Comparison of ENCODE assay signal across 16 cellular contexts in genomic region chr4:108031427-108032083, GRCh38. TPM values are rescaled to one million over a fixed set of nuclear protein-coding genes. Genes with fewer than 3 reads are reported as not detected.
DNase-seq lines count a peak whose midpoint lies in the region; ATAC-seq and TF ChIP-seq lines count a peak whose summit lies in the region.
"Had no signal": no experiment of that assay in that cellular context is flagged by ENCODE, and none has a peak within 500 bp of the region (broad histone marks: within the 10 kb centered on the region; RNA-seq: fewer than 3 reads in every experiment).

No MANE protein-coding gene starts in this region.

- no peaks in the 10 kb centered on the region for H3K9me2 ChIP-seq in OCI-LY1 (ENCODE audit: low read depth, low read length)

- H2AFZ ChIP-seq in OCI-LY1 (ENCODE audit: low read length): no peak overlapping the region

- H3K4me3 ChIP-seq in OCI-LY1 (ENCODE audit: low read depth, low read length, poor library complexity, severe bottlenecking) (no peak overlapping the region), gastroesophageal sphincter (no peak overlapping the region)
- H3K4me3 ChIP-seq: pancreas, spleen had no signal

- H3K36me3 ChIP-seq in OCI-LY1 (ENCODE audit: insufficient read depth, low read length): peaks cover 62% of the 10 kb centered on the region
- peaks cover 0 to 97% of the 10 kb centered on the region in 2 donors for H3K36me3 ChIP-seq in gastroesophageal sphincter

- no peaks in the 10 kb centered on the region for H3K27me3 ChIP-seq in CD4-positive, alpha-beta T cell (ENCODE audit: control insufficient read depth, insufficient read depth, low read length)
- H3K27me3 ChIP-seq in OCI-LY1 (ENCODE audit: insufficient read depth, low read length): no peaks in the 10 kb centered on the region
- no peaks in the 10 kb centered on the region for H3K27me3 ChIP-seq in gastroesophageal sphincter
- H3K27me3 ChIP-seq: pancreas, spleen had no signal

- CTCF ChIA-PET in CD4-positive, alpha-beta T cell (lab: Charles Lee): interaction anchor here (0.8 to 3.8 kb wide), 13 partner anchors 12 to 540 kb away, joined by 3 to 44 read pairs (median 6); no protein-coding TSS in a partner anchor
- CTCF ChIA-PET in activated naive CD4-positive, alpha-beta T cell treated with anti-CD3 and anti-CD28 coated beads for 36 hours (lab: Charles Lee): interaction anchor here (0.5 to 5.2 kb wide), 27 partner anchors 12 to 566 kb away, joined by 3 to 56 read pairs (median 6); no protein-coding TSS in a partner anchor

- no peaks in the 10 kb centered on the region for H4K20me1 ChIP-seq in OCI-LY1 (ENCODE audit: insufficient read depth, low read length)

- peaks cover 4% of the 10 kb centered on the region; the same call in 1 of the 2 replicates for H3F3A ChIP-seq in OCI-LY1 (ENCODE audit: insufficient read depth, low read length)

- no peaks in the 10 kb centered on the region for H3K9me3 ChIP-seq in CD4-positive, alpha-beta T cell (ENCODE audit: control insufficient read depth, low read length)
- no peaks in the 10 kb centered on the region for H3K9me3 ChIP-seq in OCI-LY1 (ENCODE audit: low read length)
- no peaks in the 10 kb centered on the region for H3K9me3 ChIP-seq in gastroesophageal sphincter
- H3K9me3 ChIP-seq: pancreas, spleen had no signal

- peaks cover 78% of the 10 kb centered on the region for H3K4me1 Mint-ChIP-seq in CD4-positive, alpha-beta T cell (ENCODE audit: low read depth)
- peaks cover 82% of the 10 kb centered on the region for H3K4me1 Mint-ChIP-seq in activated naive CD4-positive, alpha-beta T cell treated with anti-CD3 and anti-CD28 coated beads for 36 hours (ENCODE audit: low read depth)
- H3K4me1 Mint-ChIP-seq in progenitor cell of endocrine pancreas (ENCODE audit: low read depth): no peaks in the 10 kb centered on the region

- no peak for DNase-seq in CD4-positive, alpha-beta T cell
- peak; percentile 85 for DNase-seq in activated naive CD4-positive, alpha-beta T cell treated with anti-CD3 and anti-CD28 coated beads for 36 hours
- no peak for DNase-seq in progenitor cell of endocrine pancreas (ENCODE audit: low spot score, unreplicated experiment)
- DNase-seq in COLO668 (lab: John Stamatoyannopoulos, UW; ENCODE audit: unreplicated experiment): no peak
- no peak for DNase-seq in NAMALWA (ENCODE audit: low spot score)
- no peak for DNase-seq in NCI-H1048 (lab: John Stamatoyannopoulos, UW)
- DNase-seq: DMS53; erythroblast; NCI-H1694 treated with DMSO at 0.1 percent for 48 hours; NCI-H69; pancreas; spleen; stimulated activated naive B cell treated with anti-CD40 and anti-IgM and Interleukin-4, amounts not matched to agents 10 μg/mL and 1 μg/mL and 100 μg/mL, for 72 hours had no signal

- POLR2A ChIA-PET in CD4-positive, alpha-beta T cell (lab: Charles Lee): interaction anchor here (1.1 to 3.4 kb wide), 14 partner anchors 15 to 540 kb away, joined by 3 to 21 read pairs (median 9); no protein-coding TSS in a partner anchor

- WGBS in gastroesophageal sphincter (ENCODE audit: low coverage in 1 of 2), 2 donors: 97 to 100% methylated on average over 3 to 4 of the region's 4 CpGs

- TF ChIP-seq POLR2A in gastroesophageal sphincter (IDR thresholded peaks at IDR 0.05): no peak

- no peaks in the 10 kb centered on the region for H3K79me2 ChIP-seq in OCI-LY1 (ENCODE audit: insufficient read depth, low read length)

- no peak for ATAC-seq in CD4-positive, alpha-beta T cell (ENCODE audit: poor library complexity)
- no peak for ATAC-seq in gastroesophageal sphincter
- ATAC-seq: pancreas; stimulated activated naive B cell treated with anti-CD40 and anti-IgM and Interleukin-4, amounts not matched to agents 10 μg/mL and 1 μg/mL and 100 μg/mL, for 72 hours had no signal

- peak overlapping the region; percentile 81 for H3K27ac Mint-ChIP-seq in CD4-positive, alpha-beta T cell
- peak overlapping the region; percentile 97 for H3K27ac Mint-ChIP-seq in activated naive CD4-positive, alpha-beta T cell treated with anti-CD3 and anti-CD28 coated beads for 36 hours
- peak overlapping the region; percentile 64 for H3K27ac Mint-ChIP-seq in progenitor cell of endocrine pancreas
- H3K27ac Mint-ChIP-seq: stimulated activated naive B cell treated with anti-CD40 and anti-IgM and Interleukin-4, amounts not matched to agents 10 μg/mL and 1 μg/mL and 100 μg/mL, for 72 hours had no signal

- TF ChIP-seq CTCF in CD4-positive, alpha-beta T cell (IDR thresholded peaks at IDR 0.05): no peak
- TF ChIP-seq CTCF in OCI-LY1 (IDR thresholded peaks at IDR 0.05; ENCODE audit: low read length) (no peak), progenitor cell of endocrine pancreas (IDR thresholded peaks at IDR 0.05; ENCODE audit: unreplicated experiment) (no peak), gastroesophageal sphincter (IDR thresholded peaks at IDR 0.05) (no peak)

- no peaks in the 10 kb centered on the region for H3K9me3 Mint-ChIP-seq in CD4-positive, alpha-beta T cell
- peaks cover 1% of the 10 kb centered on the region for H3K9me3 Mint-ChIP-seq in activated naive CD4-positive, alpha-beta T cell treated with anti-CD3 and anti-CD28 coated beads for 36 hours
- no peaks in the 10 kb centered on the region for H3K9me3 Mint-ChIP-seq in progenitor cell of endocrine pancreas (ENCODE audit: low read depth)
- H3K9me3 Mint-ChIP-seq: IgD-negative memory B cell; stimulated activated naive B cell treated with anti-CD40 and anti-IgM and Interleukin-4, amounts not matched to agents 10 μg/mL and 1 μg/mL and 100 μg/mL, for 72 hours had no signal

- H3K27me3 Mint-ChIP-seq in CD4-positive, alpha-beta T cell: no peaks in the 10 kb centered on the region
- H3K27me3 Mint-ChIP-seq in activated naive CD4-positive, alpha-beta T cell treated with anti-CD3 and anti-CD28 coated beads for 36 hours (ENCODE audit: low read depth): no peaks in the 10 kb centered on the region
- no peaks in the 10 kb centered on the region for H3K27me3 Mint-ChIP-seq in progenitor cell of endocrine pancreas
- H3K27me3 Mint-ChIP-seq: IgD-negative memory B cell; stimulated activated naive B cell treated with anti-CD40 and anti-IgM and Interleukin-4, amounts not matched to agents 10 μg/mL and 1 μg/mL and 100 μg/mL, for 72 hours had no signal

- H3K4me1 ChIP-seq in OCI-LY1 (ENCODE audit: insufficient read depth, low read length, severe bottlenecking) (peaks cover 79% of the 10 kb centered on the region), gastroesophageal sphincter (no peaks in the 10 kb centered on the region)
- H3K4me1 ChIP-seq: pancreas had no signal

- peak overlapping the region; percentile 42 for H3K27ac ChIP-seq in CD4-positive, alpha-beta T cell (ENCODE audit: low read depth, low read length)
- H3K27ac ChIP-seq in OCI-LY1 (ENCODE audit: low read depth, low read length, poor library complexity, severe bottlenecking) (peak overlapping the region; percentile 99), gastroesophageal sphincter (no peak overlapping the region)
- H3K27ac ChIP-seq: pancreas, spleen had no signal

- no peak overlapping the region for H3K9ac ChIP-seq in OCI-LY1 (ENCODE audit: low read length)

- no peak overlapping the region for H3K4me2 ChIP-seq in OCI-LY1 (ENCODE audit: low read length)

- H3K36me3 Mint-ChIP-seq in CD4-positive, alpha-beta T cell (ENCODE audit: low read depth): peaks cover 31% of the 10 kb centered on the region
- H3K36me3 Mint-ChIP-seq in activated naive CD4-positive, alpha-beta T cell treated with anti-CD3 and anti-CD28 coated beads for 36 hours (ENCODE audit: low read depth): peaks cover 27% of the 10 kb centered on the region
- H3K36me3 Mint-ChIP-seq in progenitor cell of endocrine pancreas (ENCODE audit: insufficient read depth): peaks cover 21% of the 10 kb centered on the region

- TF ChIP-seq EP300 in gastroesophageal sphincter (IDR thresholded peaks at IDR 0.05): no peak

- intact Hi-C loops in CD4-positive, alpha-beta T cell (cut with DNase I, micrococcal nuclease): loop anchor here (2.0 to 10.0 kb wide), 5 partner anchors 41 to 313 kb away; partner anchors contain the start of gene LEF1 (in 1 of the 2)
- intact Hi-C loops in activated naive CD4-positive, alpha-beta T cell treated with anti-CD3 and anti-CD28 coated beads for 36 hours (cut with micrococcal nuclease): loop anchor here (1.0 to 2.0 kb wide), 14 partner anchors 13 to 451 kb away; no protein-coding TSS in a partner anchor

- no peak overlapping the region for H3K4me3 Mint-ChIP-seq in CD4-positive, alpha-beta T cell
- H3K4me3 Mint-ChIP-seq in activated naive CD4-positive, alpha-beta T cell treated with anti-CD3 and anti-CD28 coated beads for 36 hours: peak overlapping the region; percentile 43
- no peak overlapping the region for H3K4me3 Mint-ChIP-seq in progenitor cell of endocrine pancreas (ENCODE audit: low read depth)
- H3K4me3 Mint-ChIP-seq: IgD-negative memory B cell; stimulated activated naive B cell treated with anti-CD40 and anti-IgM and Interleukin-4, amounts not matched to agents 10 μg/mL and 1 μg/mL and 100 μg/mL, for 72 hours had no signal

RNA-seq across cellular contexts. Expression of gene HADH, which starts 41.9 kb away (rescaled TPM):
- total RNA-seq in CD4-positive, alpha-beta T cell: 10 to 100 TPM; 16.1 to 16.3 TPM
- total RNA-seq in activated naive CD4-positive, alpha-beta T cell treated with anti-CD3 and anti-CD28 coated beads for 36 hours: 10 to 100 TPM; 56.1 to 57.6 TPM
- total RNA-seq in progenitor cell of endocrine pancreas (44.1 TPM in 2 replicates), gastroesophageal sphincter (100 to 1,000 TPM in 2 of 4 donors, 10 to 100 TPM in 2; 88.9 to 148 (median 112) TPM)

Comparison
In these comparisons a context has a peak if more than half of its experiments do, and no peak if none do; other contexts are left out.
1. H3K27ac ChIP-seq: peak in CD4-positive, alpha-beta T cell (single experiment) and OCI-LY1 (single experiment); none in gastroesophageal sphincter (0 of 4).
2. Peak in every context shown above with its lines, with median percentiles within 50 percentile points of each other: H3K27ac Mint-ChIP-seq.